ENCODE assay signal across 8 cellular contexts in the genomic region with DNA sequence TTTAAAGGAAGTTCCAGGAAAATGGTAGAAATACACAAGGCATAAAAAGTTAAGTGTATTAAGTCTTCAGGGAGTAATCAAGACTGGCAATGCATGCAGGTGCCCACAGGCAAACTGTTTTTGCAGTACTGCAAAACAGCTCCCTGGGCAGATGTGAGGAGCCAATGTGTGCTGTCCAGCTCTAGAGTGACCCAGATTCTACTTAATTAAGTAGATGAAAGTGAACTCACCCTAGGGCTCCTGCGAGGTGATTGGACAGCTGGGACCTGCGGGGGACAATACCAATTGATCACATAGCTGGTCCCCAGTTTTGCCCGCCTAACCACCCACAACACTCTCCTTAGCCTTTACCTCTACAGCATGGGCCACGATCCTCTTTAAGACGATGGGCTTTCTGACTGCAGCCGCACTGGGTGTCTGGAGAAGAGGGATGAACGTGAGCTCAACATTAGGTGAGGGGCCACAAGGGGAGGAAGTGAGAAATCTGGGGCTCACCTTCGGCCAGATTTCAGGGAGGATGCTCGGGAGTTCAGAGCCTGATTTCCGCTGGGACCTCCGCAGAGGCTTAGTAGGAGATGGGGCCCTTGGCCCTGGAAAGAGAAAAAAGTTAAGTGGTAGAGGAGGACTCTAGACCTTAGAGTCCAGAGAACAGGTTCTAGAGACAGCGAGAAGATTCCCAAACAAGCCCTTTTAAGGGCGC. TPM values are rescaled to one million over a fixed set of nuclear protein-coding genes. Genes with fewer than 3 reads are reported as not detected.
DNase-seq lines count a peak whose midpoint lies in the region; ATAC-seq lines count a peak whose summit lies in the region.

No MANE protein-coding gene starts in this region.

- H3K4me1 ChIP-seq in adipocyte (ENCODE audit: control insufficient read depth, insufficient read depth, low read length): peaks cover 18% of the 10 kb centered on the region

- DNase-seq in adipocyte (ENCODE audit: low read depth) (no peak), memory B cell (ENCODE audit: low spot score in 2 of 2) (no peak), CD1c-positive myeloid dendritic cell (ENCODE audit: extremely low spot score) (no peak), NCI-H187 treated with DMSO at 0.1 percent for 48 hours (lab: John Stamatoyannopoulos, UW) (no peak), posterior vena cava (ENCODE audit: low spot score) (no peak)

- peak overlapping the region; percentile 97 for H3K4me3 ChIP-seq in adipocyte (ENCODE audit: low read length)

- no peaks in the 10 kb centered on the region for H3K9me3 ChIP-seq in adipocyte (ENCODE audit: control insufficient read depth, low read length)

- peaks cover 12% of the 10 kb centered on the region for H3K36me3 Mint-ChIP-seq in memory B cell

- peaks cover 30% of the 10 kb centered on the region for H3K36me3 ChIP-seq in adipocyte (ENCODE audit: control insufficient read depth, insufficient read depth, low read length, severe bottlenecking)

- ATAC-seq in GM19023 (IDR thresholded peaks at IDR 0.05; ENCODE audit: unreplicated experiment) (peak; percentile 9), HG03135 (IDR thresholded peaks at IDR 0.05; ENCODE audit: unreplicated experiment) (peak; percentile 13), memory B cell (ENCODE audit: low read depth) (no peak), HG03280 (IDR thresholded peaks at IDR 0.05; ENCODE audit: unreplicated experiment) (no peak)

- no peaks in the 10 kb centered on the region for H3K27me3 ChIP-seq in adipocyte (replicated peaks; ENCODE audit: control insufficient read depth, insufficient read depth, low read length)

- no peaks in the 10 kb centered on the region for H3K27me3 Mint-ChIP-seq in memory B cell

- peaks cover 22% of the 10 kb centered on the region for H3K4me1 Mint-ChIP-seq in memory B cell

- H3K9me3 Mint-ChIP-seq in memory B cell: no peaks in the 10 kb centered on the region

- peak overlapping the region; percentile 98 for H3K27ac Mint-ChIP-seq in memory B cell

- H3K9ac ChIP-seq in adipocyte (ENCODE audit: low read length): peak overlapping the region; percentile 97

- intact Hi-C loops in posterior vena cava (cut with DNase I): no loop called here

- peak overlapping the region; percentile 91 for H3K4me3 Mint-ChIP-seq in memory B cell

RNA-seq across cellular contexts. Expression of gene CDCA5, which starts 0.6 kb away (rescaled TPM):
- 1 to 10 TPM in 1 of 2 donors, under 1 TPM in 1; 0.67 to 1.6 TPM for total RNA-seq in posterior vena cava

RNA-seq across cellular contexts. Expression of gene ZFPL1, which starts 0.7 kb away (rescaled TPM):
- 10 to 100 TPM; 26.9 to 27.6 TPM for total RNA-seq in posterior vena cava

RNA-seq across cellular contexts. Expression of gene VPS51, which starts 12.7 kb away (rescaled TPM):
- total RNA-seq in posterior vena cava: 100 to 1,000 TPM; 103 to 107 TPM

RNA-seq across cellular contexts. Expression of gene NAALADL1, which starts 24.9 kb away (rescaled TPM):
- 10 to 100 TPM; 15.4 to 18.6 TPM for total RNA-seq in posterior vena cava

RNA-seq across cellular contexts. Expression of gene TM7SF2, which starts 28.4 kb away (rescaled TPM):
- 1 to 10 TPM; 3.1 to 4.0 TPM for total RNA-seq in posterior vena cava

Comparison
In these comparisons a context has a peak if more than half of its experiments do, and no peak if none do; other contexts are left out.
1. ATAC-seq: peak in GM19023 (single experiment) and HG03135 (single experiment); none in memory B cell (single experiment) and HG03280 (single experiment).